In genomic region chr7:16353226-16353625, GRCh38 we compare ENCODE assay signal across 29 cellular contexts.
A peak's percentile ranks its signal among the peaks of the same experiment; 100 is the strongest.
DNase-seq lines count a peak whose midpoint lies in the region; ATAC-seq and TF ChIP-seq lines count a peak whose summit lies in the region.
"Had no signal": no experiment of that assay in that cellular context is flagged by ENCODE, and none has a peak within 500 bp of the region (broad histone marks: within the 10 kb centered on the region; RNA-seq: fewer than 3 reads in every experiment).

No MANE protein-coding gene starts in this region.

- H3K27ac Mint-ChIP-seq in Calu3 (ENCODE audit: unreplicated experiment), result peak overlapping the region; percentile 65
- peak overlapping the region; percentile 37 for H3K27ac Mint-ChIP-seq in central memory CD8-positive, alpha-beta T cell (ENCODE audit: low read depth)
- H3K27ac Mint-ChIP-seq: B cell; CD14-positive monocyte; CD4-positive, alpha-beta memory T cell; CD4-positive, alpha-beta T cell; CD4-positive, CD25-positive, alpha-beta regulatory T cell; CD8-positive, alpha-beta T cell had no signal

- BruUV-seq in Calu3 (replicated peaks; lab: Mats Ljungman, UMichigan), result no TSS peak

- H3K4me3 Mint-ChIP-seq in Calu3 (ENCODE audit: low read depth, unreplicated experiment), result peak overlapping the region; percentile 1
- no peak overlapping the region for H3K4me3 Mint-ChIP-seq in central memory CD8-positive, alpha-beta T cell
- H3K4me3 Mint-ChIP-seq: B cell; CD14-positive monocyte; CD4-positive, alpha-beta memory T cell; CD4-positive, alpha-beta T cell; CD4-positive, CD25-positive, alpha-beta regulatory T cell; CD8-positive, alpha-beta T cell had no signal

- H3K27me3 Mint-ChIP-seq in Calu3 (ENCODE audit: unreplicated experiment), result no peaks in the 10 kb centered on the region
- H3K27me3 Mint-ChIP-seq in central memory CD8-positive, alpha-beta T cell, result no peaks in the 10 kb centered on the region
- H3K27me3 Mint-ChIP-seq: B cell; CD4-positive, alpha-beta T cell; CD4-positive, CD25-positive, alpha-beta regulatory T cell; CD8-positive, alpha-beta memory T cell had no signal

- no peak for ATAC-seq in central memory CD8-positive, alpha-beta T cell (replicated peaks; ENCODE audit: extremely low read depth, poor library complexity, severe bottlenecking)
- ATAC-seq: A549; CD8-positive, alpha-beta T cell had no signal

- in situ Hi-C loops in Caki2 (cut with HindIII; ENCODE audit: low pct_unique_long_range_greater_than_20kb, low sequenced_read_pairs), result no loop called here

- peaks cover 9% of the 10 kb centered on the region for H3K36me3 Mint-ChIP-seq in Calu3 (ENCODE audit: insufficient read depth, unreplicated experiment)
- H3K36me3 Mint-ChIP-seq in central memory CD8-positive, alpha-beta T cell (ENCODE audit: insufficient read depth), result peaks cover 2% of the 10 kb centered on the region
- H3K36me3 Mint-ChIP-seq: CD14-positive monocyte; CD4-positive, alpha-beta memory T cell; CD4-positive, CD25-positive, alpha-beta regulatory T cell had no signal

- peaks cover 64% of the 10 kb centered on the region for H3K4me1 Mint-ChIP-seq in Calu3 (ENCODE audit: low read depth, unreplicated experiment)
- H3K4me1 Mint-ChIP-seq in central memory CD8-positive, alpha-beta T cell, result peaks cover 4% of the 10 kb centered on the region
- H3K4me1 Mint-ChIP-seq: B cell; CD14-positive monocyte; CD4-positive, alpha-beta memory T cell had no signal

- peak; percentile 91 for DNase-seq in Caki2 (ENCODE audit: low read depth)
- DNase-seq in Calu3, result peak; percentile 50
- DNase-seq in central memory CD8-positive, alpha-beta T cell (ENCODE audit: low spot score in 2 of 2), result no peak
- DNase-seq in kidney tubule cell (ENCODE audit: low spot score), result peak; percentile 27
- DNase-seq in stimulated activated CD4-positive, alpha-beta T cell treated with anti-CD3 and anti-CD28 coated beads, Interleukin-4, amount 100 ng/mL, for 1 hour, result no peak
- DNase-seq in stimulated activated naive CD4-positive, alpha-beta T cell treated with Interleukin-2 at 50 U/mL for 16 hours (lab: John Stamatoyannopoulos, UW), result no peak
- no peak for DNase-seq in HPDE6-E6E7 (ENCODE audit: extremely low spot score)
- DNase-seq in EL, result no peak
- DNase-seq: 8988T; ACHN; AML-193; BE2C; C1 segment of cervical spinal cord; Caco-2; CD4-positive, alpha-beta memory T cell; CD4-positive, alpha-beta T cell; CD4-positive, CD25-positive, alpha-beta regulatory T cell; CD8-positive, alpha-beta memory T cell; CD8-positive, alpha-beta T cell; COR-L47; DMS 273 treated with DMSO at 0.1 percent for 48 hours; DMS153; DMS53; DMS79; DMS79 treated with DMSO at 0.1 percent for 48 hours; DND-41 had no signal

- peaks cover 12% of the 10 kb centered on the region for H3K9me3 Mint-ChIP-seq in Calu3 (ENCODE audit: low read depth, unreplicated experiment)
- H3K9me3 Mint-ChIP-seq in central memory CD8-positive, alpha-beta T cell, result peaks cover 13% of the 10 kb centered on the region

- TF ChIP-seq CTCF in Calu3 (IDR thresholded peaks at IDR 0.05; ENCODE audit: unreplicated experiment), result no peak

- intact Hi-C loops in Calu3 (cut with micrococcal nuclease; ENCODE audit: unreplicated experiment), result no loop called here

- CTCF ChIA-PET in Calu3 (lab: Charles Lee), result no interaction called here

Comparison
In these comparisons a context has a peak if more than half of its experiments do, and no peak if none do; other contexts are left out.
1. DNase-seq: peak in Caki2 (single experiment), Calu3 (single experiment) and kidney tubule cell (single experiment); none in central memory CD8-positive, alpha-beta T cell (0 of 2), stimulated activated CD4-positive, alpha-beta T cell treated with anti-CD3 and anti-CD28 coated beads, Interleukin-4, amount 100 ng/mL, for 1 hour (single experiment), stimulated activated naive CD4-positive, alpha-beta T cell treated with Interleukin-2 at 50 U/mL for 16 hours (single experiment), HPDE6-E6E7 (single experiment) and EL (single experiment).